Comparison of ENCODE assay signal across 8 cellular contexts in the genomic region with DNA sequence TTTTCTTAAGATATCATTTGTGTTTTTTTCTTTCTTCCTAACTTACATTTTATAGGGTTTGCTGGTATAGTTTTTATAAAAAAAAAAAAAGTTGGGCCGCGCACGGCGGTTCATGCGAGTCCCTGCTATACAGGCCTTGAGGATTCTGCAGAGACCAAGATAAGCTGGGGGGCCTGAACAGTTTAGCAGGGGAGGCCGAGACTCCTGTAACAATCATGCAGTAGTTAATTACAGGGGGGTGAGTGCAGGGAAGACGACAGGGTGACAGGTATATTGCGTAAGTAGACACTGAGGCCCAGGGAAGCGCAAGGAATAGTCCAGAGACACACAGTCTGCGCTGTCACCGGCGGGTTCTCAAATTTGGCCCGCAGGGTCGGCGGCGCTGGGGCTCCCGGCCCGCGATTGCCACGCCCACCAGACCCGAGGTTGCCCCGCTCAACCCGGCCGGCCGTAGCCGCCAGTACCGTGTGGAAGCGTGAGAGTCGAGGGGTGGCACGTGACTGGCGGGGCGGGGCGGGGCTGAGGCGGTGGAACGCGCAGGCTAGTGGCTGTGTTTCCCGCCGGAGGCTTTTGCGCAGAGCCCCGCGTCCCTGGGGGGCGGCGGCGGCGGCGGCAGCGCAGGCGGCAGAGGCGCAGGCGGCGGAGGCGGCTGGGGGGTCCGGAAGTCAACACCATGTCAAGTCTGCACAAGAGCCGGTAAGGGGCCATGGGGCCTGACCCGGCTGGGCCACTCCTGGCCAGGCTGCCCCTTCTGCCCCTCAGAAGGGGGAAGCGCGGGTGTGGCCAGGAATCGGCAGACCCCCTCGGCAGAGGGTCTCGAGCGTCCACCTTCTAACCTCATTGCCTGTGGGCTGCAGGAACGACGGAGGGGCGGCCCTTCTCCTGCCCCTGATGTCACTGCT. TPM values are rescaled to one million over a fixed set of nuclear protein-coding genes. Genes with fewer than 3 reads are reported as not detected.
DNase-seq lines count a peak whose midpoint lies in the region; ATAC-seq lines count a peak whose summit lies in the region.

A gene with protein sequence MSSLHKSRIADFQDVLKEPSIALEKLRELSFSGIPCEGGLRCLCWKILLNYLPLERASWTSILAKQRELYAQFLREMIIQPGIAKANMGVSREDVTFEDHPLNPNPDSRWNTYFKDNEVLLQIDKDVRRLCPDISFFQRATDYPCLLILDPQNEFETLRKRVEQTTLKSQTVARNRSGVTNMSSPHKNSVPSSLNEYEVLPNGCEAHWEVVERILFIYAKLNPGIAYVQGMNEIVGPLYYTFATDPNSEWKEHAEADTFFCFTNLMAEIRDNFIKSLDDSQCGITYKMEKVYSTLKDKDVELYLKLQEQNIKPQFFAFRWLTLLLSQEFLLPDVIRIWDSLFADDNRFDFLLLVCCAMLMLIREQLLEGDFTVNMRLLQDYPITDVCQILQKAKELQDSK (plus strand): TSS at position 573 of the 902 bp plus-strand sequence. CDS start 101 bp downstream, at position 674.

- H4K20me1 ChIP-seq in BLaER1, result peaks cover 10% of the 10 kb centered on the region; the same call in 1 of the 2 replicates

- peak within 1 kb of the TSS; percentile 96 for H3K4me2 ChIP-seq in BLaER1

- peaks cover 44% of the 10 kb centered on the region for H3K4me1 ChIP-seq in BLaER1

- H3K4me3 ChIP-seq in BLaER1, result peak within 1 kb of the TSS; percentile 95

- H3K36me3 ChIP-seq in BLaER1, result peaks cover 36% of the 10 kb centered on the region

- DNase-seq in NCI-H748 treated with DMSO at 0.1 percent for 48 hours (lab: John Stamatoyannopoulos, UW), result peak; percentile 75
- peak; percentile 89 for DNase-seq in activated CD4-positive, alpha-beta T cell treated with anti-CD3 and anti-CD28 coated beads, Interleukin-2, amount 50 U/mL, for 1 hour
- peak; percentile 68 for DNase-seq in dedifferentiated amniotic fluid mesenchymal stem cell (ENCODE audit: extremely low spot score)
- DNase-seq in left lobe of liver (ENCODE audit: low spot score), result peak; percentile 91
- peak; percentile 89 to 92 for DNase-seq in stimulated activated CD4-positive, alpha-beta T cell treated with anti-CD3 and anti-CD28 coated beads, Interleukin-2, amount 100 ng/mL, for 24 hours

- peak within 1 kb of the TSS; percentile 90 for H3K9ac ChIP-seq in BLaER1

- ATAC-seq in GM19351 (IDR thresholded peaks at IDR 0.05; ENCODE audit: unreplicated experiment) (peak; percentile 95), HG03520 (IDR thresholded peaks at IDR 0.05; ENCODE audit: unreplicated experiment) (peak; percentile 72), left lobe of liver (peak; percentile 98)

- H3K27ac ChIP-seq in BLaER1, result peak within 1 kb of the TSS; percentile 80

- no peaks in the 10 kb centered on the region for H3K27me3 ChIP-seq in BLaER1

- H3K9me3 ChIP-seq in BLaER1, result no peaks in the 10 kb centered on the region

RNA-seq across cellular contexts. Expression of the gene that starts here (rescaled TPM):
- total RNA-seq in left lobe of liver, result 14.1 TPM

Comparison
In these comparisons a context has a peak if more than half of its experiments do, and no peak if none do; other contexts are left out.
1. Peak in every context shown above with its lines: DNase-seq, ATAC-seq, H3K4me3 ChIP-seq and H3K27ac ChIP-seq.